Comparison of ENCODE assay signal across 23 cellular contexts in genomic region chr5:115685480-115685879, GRCh38.
"Had no signal": no experiment of that assay in that cellular context is flagged by ENCODE, and none has a peak within 500 bp of the region (broad histone marks: within the 10 kb centered on the region; RNA-seq: fewer than 3 reads in every experiment).

No MANE protein-coding gene starts in this region.

- H3K27me3 ChIP-seq: brain microvascular endothelial cell, dorsolateral prefrontal cortex, gastrocnemius medialis, ovary had no signal

- ATAC-seq: activated CD8-positive, alpha-beta memory T cell treated with anti-CD3 and anti-CD28 coated beads, Interleukin-2, amount 10 ng/mL, durations not matched to agents 7 days and 5 days; activated T-helper 17 cell treated with anti-CD3 and anti-CD28 coated beads, Interleukin-2, amount 50 U/mL, for 72 hours; gastrocnemius medialis; naive thymus-derived CD4-positive, alpha-beta T cell; psoas muscle; right cardiac atrium; stimulated activated naive CD8-positive, alpha-beta T cell treated with anti-CD3 and anti-CD28 coated beads, Interleukin-15, amount 100 ng/mL, for 72 hours; T-cell had no signal

- DNase-seq: activated CD4-positive, alpha-beta memory T cell treated with anti-CD3 and anti-CD28 coated beads, Interleukin-2, amount 10 ng/mL, durations not matched to agents 7 days and 5 days; activated CD4-positive, alpha-beta T cell treated with anti-CD3 and anti-CD28 coated beads for 48 hours; activated CD4-positive, CD25-positive, alpha-beta regulatory T cell; activated CD8-positive, alpha-beta memory T cell treated with anti-CD3 and anti-CD28 coated beads, Interleukin-2, amount 10 ng/mL, durations not matched to agents 7 days and 5 days; activated naive CD4-positive, alpha-beta T cell treated with Interleukin-2 at 50 U/mL for 16 hours; activated naive CD8-positive, alpha-beta T cell treated with anti-CD3 and anti-CD28 coated beads, Interleukin-2, amount 10 ng/mL, durations not matched to agents 7 days and 5 days; brain microvascular endothelial cell; central memory CD4-positive, alpha-beta T cell; dorsolateral prefrontal cortex; erythroblast; gastrocnemius medialis; head of caudate nucleus; immature natural killer cell; mesenchymal stem cell; naive thymus-derived CD4-positive, alpha-beta T cell; ovary; psoas muscle; stimulated activated naive CD8-positive, alpha-beta T cell treated with anti-CD3 and anti-CD28 coated beads, Interleukin-15, amount 100 ng/mL, for 72 hours; T-cell; T-helper 9 cell had no signal

- H3K27ac ChIP-seq: brain microvascular endothelial cell, dorsolateral prefrontal cortex, gastrocnemius medialis, ovary, psoas muscle, skin epidermis had no signal
